In the genomic region with DNA sequence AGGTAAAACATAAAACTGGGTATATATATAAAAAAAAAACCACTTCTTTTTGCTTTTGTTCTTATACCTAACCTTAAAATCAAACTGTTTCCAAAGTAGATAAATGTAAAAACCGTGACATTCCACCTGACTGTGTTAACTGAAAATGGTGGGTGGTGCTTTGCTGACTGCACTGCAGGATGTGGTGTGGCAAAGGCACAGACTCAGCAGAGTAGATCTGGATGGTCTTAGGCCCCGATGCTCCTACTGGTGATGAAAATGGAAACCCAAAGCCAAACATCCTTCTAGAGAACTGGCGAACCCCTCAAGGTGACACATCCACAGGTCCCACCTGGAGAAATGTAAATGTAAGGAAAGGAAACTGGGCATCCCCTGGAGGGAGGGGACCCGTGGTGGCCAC, we compare ENCODE assay signal across 22 cellular contexts. TPM values are rescaled to one million over a fixed set of nuclear protein-coding genes. Genes with fewer than 3 reads are reported as not detected.
DNase-seq lines count a peak whose midpoint lies in the region; ATAC-seq, FAIRE-seq and TF ChIP-seq lines count a peak whose summit lies in the region.
"Had no signal": no experiment of that assay in that cellular context is flagged by ENCODE, and none has a peak within 500 bp of the region (broad histone marks: within the 10 kb centered on the region; RNA-seq: fewer than 3 reads in every experiment).

No MANE protein-coding gene starts in this region.

- no peak for TF ChIP-seq CTCF in GM12878 (IDR thresholded peaks at IDR 0.05 in 2 of 3, conservative IDR thresholded peaks at IDR 0.05 in 1 of 3; ENCODE audit: control insufficient read depth in 2 of 3, extremely low read depth in 1 of 3, insufficient read depth in 1 of 3, low read depth in 3 of 3, low read length in 3 of 3)

- peaks cover 26% of the 10 kb centered on the region for H3K4me1 Mint-ChIP-seq in activated naive CD4-positive, alpha-beta T cell treated with anti-CD3 and anti-CD28 coated beads, Interleukin-2, amount 50 U/mL, for 24 hours
- peaks cover 25% of the 10 kb centered on the region for H3K4me1 Mint-ChIP-seq in T-helper 1 cell treated with Interleukin-12 subunit alpha and Interleukin-12 subunit beta and Interleukin-4 antibody, amounts not matched to agents 30 μg/mL and 1 μg/mL, for 36 hours (ENCODE audit: low read depth)
- H3K4me1 Mint-ChIP-seq in stimulated activated naive CD8-positive, alpha-beta T cell treated with anti-CD3 and anti-CD28 coated beads, Interleukin-15, Interleukin-2, amounts not matched to agents 100 ng/mL and 50 ng/mL, for 24 hours (ENCODE audit: low read depth) = peaks cover 41% of the 10 kb centered on the region

- no peaks in the 10 kb centered on the region for H3K27me3 Mint-ChIP-seq in activated naive CD4-positive, alpha-beta T cell treated with anti-CD3 and anti-CD28 coated beads, Interleukin-2, amount 50 U/mL, for 24 hours
- no peaks in the 10 kb centered on the region for H3K27me3 Mint-ChIP-seq in T-helper 1 cell treated with Interleukin-12 subunit alpha and Interleukin-12 subunit beta and Interleukin-4 antibody, amounts not matched to agents 30 μg/mL and 1 μg/mL, for 36 hours (ENCODE audit: low read depth)
- H3K27me3 Mint-ChIP-seq in stimulated activated naive CD8-positive, alpha-beta T cell treated with anti-CD3 and anti-CD28 coated beads, Interleukin-15, Interleukin-2, amounts not matched to agents 100 ng/mL and 50 ng/mL, for 24 hours = no peaks in the 10 kb centered on the region
- H3K27me3 Mint-ChIP-seq: IgD-negative memory B cell had no signal

- no peaks in the 10 kb centered on the region for H3K9me3 Mint-ChIP-seq in activated naive CD4-positive, alpha-beta T cell treated with anti-CD3 and anti-CD28 coated beads, Interleukin-2, amount 50 U/mL, for 24 hours
- no peaks in the 10 kb centered on the region for H3K9me3 Mint-ChIP-seq in T-helper 1 cell treated with Interleukin-12 subunit alpha and Interleukin-12 subunit beta and Interleukin-4 antibody, amounts not matched to agents 30 μg/mL and 1 μg/mL, for 36 hours
- H3K9me3 Mint-ChIP-seq in stimulated activated naive CD8-positive, alpha-beta T cell treated with anti-CD3 and anti-CD28 coated beads, Interleukin-15, Interleukin-2, amounts not matched to agents 100 ng/mL and 50 ng/mL, for 24 hours = no peaks in the 10 kb centered on the region
- H3K9me3 Mint-ChIP-seq: IgD-negative memory B cell had no signal

- peaks cover 4% of the 10 kb centered on the region for H3K4me1 ChIP-seq in GM12878 (ENCODE audit: control insufficient read depth, insufficient read depth, low read length)
- H3K4me1 ChIP-seq: parathyroid adenoma had no signal

- no peaks in the 10 kb centered on the region for H3K27me3 ChIP-seq in GM12878 (replicated peaks in 1 of 2; ENCODE audit: control insufficient read depth in 2 of 2, insufficient read depth in 2 of 2, low read length in 1 of 2)
- H3K27me3 ChIP-seq: adrenal gland had no signal

- no peak for TF ChIP-seq RAD21 in GM12878 (IDR thresholded peaks at IDR 0.05; ENCODE audit: insufficient read depth, low read depth, low read length)

- no peak for DNase-seq in activated naive CD4-positive, alpha-beta T cell treated with Interleukin-2 at 50 U/mL for 16 hours
- no peak for DNase-seq in GM12878 (ENCODE audit: low read depth, low spot score)
- no peak for DNase-seq in occipital lobe (lab: John Stamatoyannopoulos, UW)
- DNase-seq in ecto neural progenitor cell (ENCODE audit: low spot score) = no peak
- DNase-seq: activated CD8-positive, alpha-beta memory T cell treated with anti-CD3 and anti-CD28 coated beads, Interleukin-2, amount 50 U/mL, for 48 hours; adrenal gland; erythroblast; kidney glomerular epithelial cell; NCI-H1694 treated with DMSO at 0.1 percent for 48 hours; NCI-H2227 treated with DMSO at 0.1 percent for 48 hours; NCI-H82; stimulated activated CD4-positive, alpha-beta T cell treated with anti-CD3 and anti-CD28 coated beads, Interleukin-4, amount 100 ng/mL, for 1 hour had no signal

- ATAC-seq in GM12878 = peak; percentile 22; the same call in 1 of the 3 replicates
- no peak for ATAC-seq in GM19351 (IDR thresholded peaks at IDR 0.05; ENCODE audit: unreplicated experiment)

- H3K36me3 ChIP-seq in GM12878 (ENCODE audit: control insufficient read depth in 2 of 2, insufficient read depth in 2 of 2, low read length in 1 of 2) = peaks cover 21 to 25% of the 10 kb centered on the region in 2 experiments; a peak in 3 of 4 replicates

- peak overlapping the region; percentile 33 for H3K4me3 Mint-ChIP-seq in activated naive CD4-positive, alpha-beta T cell treated with anti-CD3 and anti-CD28 coated beads, Interleukin-2, amount 50 U/mL, for 24 hours
- no peak overlapping the region for H3K4me3 Mint-ChIP-seq in T-helper 1 cell treated with Interleukin-12 subunit alpha and Interleukin-12 subunit beta and Interleukin-4 antibody, amounts not matched to agents 30 μg/mL and 1 μg/mL, for 36 hours
- H3K4me3 Mint-ChIP-seq in stimulated activated naive CD8-positive, alpha-beta T cell treated with anti-CD3 and anti-CD28 coated beads, Interleukin-15, Interleukin-2, amounts not matched to agents 100 ng/mL and 50 ng/mL, for 24 hours = no peak overlapping the region

- TF ChIP-seq POLR2A in GM12878 (IDR thresholded peaks at IDR 0.05; ENCODE audit: low read depth, low read length) = no peak

- WGBS in GM12878 (ENCODE audit: insufficient coverage, insufficient replicate concordance, low lambda C conversion rate, missing lambda C conversion rate) = 48% methylated on average over 4 of the region's 4 CpGs

- POLR2A ChIA-PET in GM12878 (lab: Charles Lee) = no interaction called here

- H2AFZ ChIP-seq in GM12878 (ENCODE audit: control insufficient read depth, low read depth, low read length) = no peak overlapping the region
- H2AFZ ChIP-seq: parathyroid adenoma had no signal

- no peak for FAIRE-seq in GM12878 (lab: Jason Lieb, UNC)
- FAIRE-seq: bronchial epithelial cell, frontal cortex had no signal

- peaks cover 18% of the 10 kb centered on the region for H3K79me2 ChIP-seq in GM12878 (ENCODE audit: control insufficient read depth, insufficient read depth, low read length)

- TSS peak; percentile 39 for BruUV-seq in GM12878 (replicated peaks; lab: Mats Ljungman, UMichigan)

- H3K27ac ChIP-seq in GM12878 (ENCODE audit: control insufficient read depth, insufficient read depth) = no peak overlapping the region
- H3K27ac ChIP-seq: adrenal gland, parathyroid adenoma, thoracic aorta, VCaP had no signal

- RAD21 ChIA-PET in GM12878 (lab: Charles Lee; ENCODE audit: unreplicated experiment) = no interaction called here

- no peaks in the 10 kb centered on the region; the same call in 2 of the 3 replicates for H3K9me3 ChIP-seq in GM12878 (replicated peaks; ENCODE audit: control insufficient read depth, insufficient read depth, low read length)
- H3K9me3 ChIP-seq: adrenal gland, thoracic aorta had no signal

- H3K36me3 Mint-ChIP-seq in activated naive CD4-positive, alpha-beta T cell treated with anti-CD3 and anti-CD28 coated beads, Interleukin-2, amount 50 U/mL, for 24 hours = peaks cover 8% of the 10 kb centered on the region
- peaks cover 28% of the 10 kb centered on the region for H3K36me3 Mint-ChIP-seq in T-helper 1 cell treated with Interleukin-12 subunit alpha and Interleukin-12 subunit beta and Interleukin-4 antibody, amounts not matched to agents 30 μg/mL and 1 μg/mL, for 36 hours (ENCODE audit: low read depth)
- peaks cover 59% of the 10 kb centered on the region for H3K36me3 Mint-ChIP-seq in stimulated activated naive CD8-positive, alpha-beta T cell treated with anti-CD3 and anti-CD28 coated beads, Interleukin-15, Interleukin-2, amounts not matched to agents 100 ng/mL and 50 ng/mL, for 24 hours (ENCODE audit: low read depth)

- no peak overlapping the region for H3K9ac ChIP-seq in GM12878 (ENCODE audit: control insufficient read depth, insufficient read depth, low read length)
- H3K9ac ChIP-seq: parathyroid adenoma had no signal

- CTCF ChIA-PET in GM12878 (lab: Yijun Ruan, JAX) = no interaction called here

- peak overlapping the region; percentile 82 for H3K27ac Mint-ChIP-seq in activated naive CD4-positive, alpha-beta T cell treated with anti-CD3 and anti-CD28 coated beads, Interleukin-2, amount 50 U/mL, for 24 hours
- peak overlapping the region; percentile 85 for H3K27ac Mint-ChIP-seq in T-helper 1 cell treated with Interleukin-12 subunit alpha and Interleukin-12 subunit beta and Interleukin-4 antibody, amounts not matched to agents 30 μg/mL and 1 μg/mL, for 36 hours
- H3K27ac Mint-ChIP-seq in stimulated activated naive CD8-positive, alpha-beta T cell treated with anti-CD3 and anti-CD28 coated beads, Interleukin-15, Interleukin-2, amounts not matched to agents 100 ng/mL and 50 ng/mL, for 24 hours = peak overlapping the region; percentile 41

- SMC1A ChIA-PET in GM12878 (lab: Charles Lee; ENCODE audit: uncharacterized antibody, unreplicated experiment) = no interaction called here

- no peak overlapping the region for H3K4me2 ChIP-seq in GM12878 (ENCODE audit: control insufficient read depth, insufficient read depth)

- no peak for TF ChIP-seq EP300 in GM12878 (IDR thresholded peaks at IDR 0.05; ENCODE audit: borderline replicate concordance in 1 of 2, control insufficient read depth in 1 of 2, low read depth in 2 of 2, low read length in 2 of 2)

- in situ Hi-C loops in GM12878 (cut with MboI) = no loop called here

- 0 out of 2 replicates have a peak, but pooled peaks cover 4% of the 10 kb centered on the region for H4K20me1 ChIP-seq in GM12878 (ENCODE audit: control insufficient read depth, insufficient read depth)

- intact Hi-C loops in GM12878 (cut with micrococcal nuclease; ENCODE audit: unreplicated experiment) = no loop called here

- no peak overlapping the region for H3K4me3 ChIP-seq in GM12878
- H3K4me3 ChIP-seq: adrenal gland, thoracic aorta had no signal

RNA-seq across cellular contexts. Expression of a gene that starts 8.9 kb away (rescaled TPM):
- 46.2 and 48.0 TPM in 2 replicates for total RNA-seq in GM12878 (2013; cell fraction: nucleolus; rRNA removed)
- total RNA-seq in GM12878 (2014; rRNA removed) = 37.2 and 38.7 TPM in 2 replicates
- 24.9 and 27.3 TPM in 2 replicates for total RNA-seq in GM12878 (2014; rRNA removed; fragmentation: Illumina TruSeq; extraction: Trizol)
- 43.5 and 47.1 TPM in 2 replicates for total RNA-seq in GM12878 (2021)
- 8.9 TPM for polyA plus RNA-seq in GM12878 (2011; ENCODE audit: low read depth)
- 31.1 and 36.1 TPM in 2 replicates for polyA plus RNA-seq in GM12878 (2011; rRNA removed)
- polyA plus RNA-seq in GM12878 (2011; cell fraction: cytosol; rRNA removed) = 42.5 and 47.7 TPM in 2 replicates
- 23.6 and 25.1 TPM in 2 replicates for polyA plus RNA-seq in GM12878 (2011; cell fraction: nucleus; rRNA removed)
- 15.7 and 21.9 TPM in 2 replicates for polyA plus RNA-seq in GM12878 (2012)
- 40.6 and 51.9 TPM in 2 replicates for polyA plus RNA-seq in GM12878 (2014; fragmentation: Illumina TruSeq; extraction: Trizol)
- 10 to 100 TPM; 13.1 to 26.4 TPM for polyA plus RNA-seq in GM12878 (2014; fragmentation: Nextera tagmentation; extraction: Ambion mirVana)
- polyA plus RNA-seq in GM12878 (2014; rRNA removed) = 37.7 and 40.4 TPM in 2 replicates
- 10 to 100 TPM; 26.4 to 38.0 TPM for polyA plus RNA-seq in GM12878 (2016; fragmentation: Nextera tagmentation; extraction: Ambion mirVana)
- polyA minus RNA-seq in GM12878 (2011; rRNA and poly(A)+ RNA removed) = 27.0 and 54.7 TPM in 2 replicates
- 22.9 and 28.1 TPM in 2 replicates for polyA minus RNA-seq in GM12878 (2011; cell fraction: cytosol; rRNA and poly(A)+ RNA removed)
- polyA minus RNA-seq in GM12878 (2011; cell fraction: nucleus; rRNA and poly(A)+ RNA removed) = 7.1 and 14.4 TPM in 2 replicates
- 11.5 TPM for total RNA-seq in occipital lobe

RNA-seq across cellular contexts. Expression of a gene that starts 23.3 kb away (rescaled TPM):
- 15.9 and 18.4 TPM in 2 replicates for total RNA-seq in GM12878 (2013; cell fraction: nucleolus; rRNA removed)
- total RNA-seq in GM12878 (2014; rRNA removed) = 85.3 and 94.7 TPM in 2 replicates
- 79.8 and 82.5 TPM in 2 replicates for total RNA-seq in GM12878 (2014; rRNA removed; fragmentation: Illumina TruSeq; extraction: Trizol)
- 94.4 and 98.8 TPM in 2 replicates for total RNA-seq in GM12878 (2021)
- polyA plus RNA-seq in GM12878 (2011; ENCODE audit: low read depth) = 94.3 TPM
- polyA plus RNA-seq in GM12878 (2011; rRNA removed) = 140 and 147 TPM in 2 replicates
- polyA plus RNA-seq in GM12878 (2011; cell fraction: cytosol; rRNA removed) = 117 and 123 TPM in 2 replicates
- 63.1 and 68.7 TPM in 2 replicates for polyA plus RNA-seq in GM12878 (2011; cell fraction: nucleus; rRNA removed)
- polyA plus RNA-seq in GM12878 (2012) = 53.8 and 69.0 TPM in 2 replicates
- 83.1 and 88.7 TPM in 2 replicates for polyA plus RNA-seq in GM12878 (2014; fragmentation: Illumina TruSeq; extraction: Trizol)
- polyA plus RNA-seq in GM12878 (2014; fragmentation: Nextera tagmentation; extraction: Ambion mirVana) = 10 to 100 TPM; 19.4 to 62.9 TPM
- 114 and 119 TPM in 2 replicates for polyA plus RNA-seq in GM12878 (2014; rRNA removed)
- 100 to 1,000 TPM; 243 to 246 TPM for polyA plus RNA-seq in GM12878 (2016; fragmentation: Nextera tagmentation; extraction: Ambion mirVana)
- 41.8 and 45.5 TPM in 2 replicates for polyA minus RNA-seq in GM12878 (2011; rRNA and poly(A)+ RNA removed)
- 20.6 and 25.0 TPM in 2 replicates for polyA minus RNA-seq in GM12878 (2011; cell fraction: cytosol; rRNA and poly(A)+ RNA removed)
- polyA minus RNA-seq in GM12878 (2011; cell fraction: nucleus; rRNA and poly(A)+ RNA removed) = 10.2 and 15.5 TPM in 2 replicates
- total RNA-seq in occipital lobe = 25.0 TPM

RNA-seq across cellular contexts. Expression of a gene that starts 41.0 kb away (rescaled TPM):
- 0.22 TPM in 1 of 2 replicates, not detected in the other for total RNA-seq in GM12878 (2013; cell fraction: nucleolus; rRNA removed)
- total RNA-seq in GM12878 (2014; rRNA removed) (0.11 and 0.28 TPM in 2 replicates), GM12878 (2014; rRNA removed; fragmentation: Illumina TruSeq; extraction: Trizol) (0.37 and 0.54 TPM in 2 replicates), GM12878 (2021) (1.6 and 1.7 TPM in 2 replicates), occipital lobe (0.78 TPM)
- 0.88 TPM for polyA plus RNA-seq in GM12878 (2011; ENCODE audit: low read depth)
- polyA plus RNA-seq in GM12878 (2011; rRNA removed) (not detected in 2 replicates), GM12878 (2014; fragmentation: Illumina TruSeq; extraction: Trizol) (0.66 TPM in 1 of 2 replicates, not detected in the other), GM12878 (2014; fragmentation: Nextera tagmentation; extraction: Ambion mirVana) (not detected), GM12878 (2014; rRNA removed) (0.56 and 0.64 TPM in 2 replicates), GM12878 (2016; fragmentation: Nextera tagmentation; extraction: Ambion mirVana) (under 1 TPM; 0.62 to 0.63 TPM)
- 0.03 TPM in 2 replicates for polyA plus RNA-seq in GM12878 (2011; cell fraction: cytosol; rRNA removed)
- polyA plus RNA-seq in GM12878 (2011; cell fraction: nucleus; rRNA removed) = not detected in 2 replicates
- 2.5 and 2.7 TPM in 2 replicates for polyA plus RNA-seq in GM12878 (2012)
- polyA minus RNA-seq in GM12878 (2011; rRNA and poly(A)+ RNA removed) = not detected in 2 replicates
- polyA minus RNA-seq in GM12878 (2011; cell fraction: cytosol; rRNA and poly(A)+ RNA removed) = not detected in 2 replicates
- polyA minus RNA-seq in GM12878 (2011; cell fraction: nucleus; rRNA and poly(A)+ RNA removed) = not detected in 2 replicates
